Comparison of ENCODE assay signal across 8 cellular contexts in the genomic region with DNA sequence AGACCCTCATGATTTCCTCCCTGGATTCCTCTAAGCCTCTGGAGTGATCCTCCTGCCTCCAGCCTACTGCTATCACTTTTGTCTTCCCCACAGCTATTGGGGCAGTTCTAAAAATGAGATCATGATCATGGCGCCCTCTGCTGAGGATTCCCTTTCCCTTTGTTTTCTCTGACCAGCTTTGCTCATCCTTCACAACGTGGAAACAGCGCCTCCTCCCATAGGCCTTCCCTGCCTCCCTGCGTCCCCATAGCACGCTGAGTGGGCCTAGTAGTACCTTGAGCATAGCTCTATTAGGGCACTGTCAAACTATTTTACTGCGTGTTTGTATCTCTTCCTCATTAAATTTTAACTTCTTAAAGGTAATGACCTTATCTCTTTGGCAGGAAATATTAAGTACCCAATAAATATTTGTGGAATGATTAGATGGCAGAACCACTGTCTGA.
DNase-seq lines count a peak whose midpoint lies in the region; ATAC-seq and TF ChIP-seq lines count a peak whose summit lies in the region.

No MANE protein-coding gene starts in this region.

- no peak overlapping the region for H3K27ac Mint-ChIP-seq in endothelial cell (ENCODE audit: unreplicated experiment)

- H3K36me3 ChIP-seq in SJSA1, result no peaks in the 10 kb centered on the region
- no peaks in the 10 kb centered on the region for H3K36me3 ChIP-seq in mucosa of descending colon (ENCODE audit: low read depth)

- H3K4me1 ChIP-seq in SJSA1 (replicated peaks) (peaks cover 6% of the 10 kb centered on the region; the same call in 1 of the 2 replicates), mucosa of descending colon (ENCODE audit: low read depth) (no peaks in the 10 kb centered on the region)

- 0 out of 2 replicates have a peak, but pooled peaks cover 4% of the 10 kb centered on the region for H3K27me3 ChIP-seq in SJSA1 (replicated peaks)

- intact Hi-C loops in mucosa of descending colon (cut with DNase I, micrococcal nuclease), result no loop called here

- TF ChIP-seq CTCF in endothelial cell (IDR thresholded peaks at IDR 0.05; ENCODE audit: unreplicated experiment) (no peak), mucosa of descending colon (IDR thresholded peaks at IDR 0.05) (no peak)

- H3K36me3 Mint-ChIP-seq in endothelial cell (ENCODE audit: low read depth, unreplicated experiment), result no peaks in the 10 kb centered on the region

- no peak overlapping the region for H3K4me3 ChIP-seq in SJSA1
- H3K4me3 ChIP-seq in mucosa of descending colon, result no peak overlapping the region

- no peaks in the 10 kb centered on the region for H3K9me3 Mint-ChIP-seq in endothelial cell (ENCODE audit: unreplicated experiment)

- H3K4me1 Mint-ChIP-seq in endothelial cell (ENCODE audit: unreplicated experiment), result peaks cover 7% of the 10 kb centered on the region

- DNase-seq in ELR (ENCODE audit: low read depth) (peak; percentile 86), H4 (ENCODE audit: low spot score) (peak; percentile 75), MV-4-11 (lab: John Stamatoyannopoulos, UW) (peak; percentile 62), SJSA1 (ENCODE audit: low read depth in 1 of 2, low spot score in 2 of 2) (peak; percentile 55 to 57), endothelial cell (ENCODE audit: low spot score) (peak; percentile 73), mucosa of descending colon (peak in 2 of 3 donors; percentile 33 to 81), activated gamma-delta T cell (lab: John Stamatoyannopoulos, UW) (no peak)

- H3K4me3 Mint-ChIP-seq in endothelial cell (ENCODE audit: unreplicated experiment), result no peak overlapping the region

- no peaks in the 10 kb centered on the region for H3K27me3 Mint-ChIP-seq in endothelial cell (ENCODE audit: unreplicated experiment)

- ATAC-seq in mucosa of descending colon (peak; percentile 88), HG02970 (IDR thresholded peaks at IDR 0.05; ENCODE audit: low FRiP score, unreplicated experiment) (no peak)

- H3K27ac ChIP-seq in SJSA1, result no peak overlapping the region

- H3K9me3 ChIP-seq in SJSA1 (replicated peaks) (no peaks in the 10 kb centered on the region), mucosa of descending colon (no peaks in the 10 kb centered on the region)
